Comparison of ENCODE assay signal across 8 cellular contexts in genomic region chr3:45659661-45660566, GRCh38. TPM values are rescaled to one million over a fixed set of nuclear protein-coding genes. Genes with fewer than 3 reads are reported as not detected.
DNase-seq lines count a peak whose midpoint lies in the region; ATAC-seq, FAIRE-seq and TF ChIP-seq lines count a peak whose summit lies in the region.

No MANE protein-coding gene starts in this region.

- H3K9me3 ChIP-seq in Panc1 (ENCODE audit: control insufficient read depth, insufficient read depth, low read depth, low read length) (no peaks in the 10 kb centered on the region), right atrium auricular region (no peaks in the 10 kb centered on the region)

- DNase-seq in AML-193 (lab: John Stamatoyannopoulos, UW), result peak; percentile 27 to 36
- no peak for DNase-seq in GM19239 (ENCODE audit: insufficient read length, low spot score)
- peak; percentile 51 for DNase-seq in Panc1 (ENCODE audit: low read depth, low spot score)
- DNase-seq in anterior cingulate cortex (lab: John Stamatoyannopoulos, UW), result peak in 50 of 58 donors; percentile 6 to 75 (median 36)
- peak; percentile 75 for DNase-seq in right atrium auricular region (ENCODE audit: low spot score)
- no peak for DNase-seq in retinal pigment epithelial cell (ENCODE audit: low read depth)

- POLR2A ChIA-PET in Panc1 (lab: Charles Lee), result no interaction called here

- peak; percentile 92 for TF ChIP-seq CTCF in Panc1 (IDR thresholded peaks at IDR 0.05)
- peak; percentile 93 to 96 for TF ChIP-seq CTCF in right atrium auricular region (IDR thresholded peaks at IDR 0.05)
- TF ChIP-seq CTCF in retinal pigment epithelial cell (conservative IDR thresholded peaks at IDR 0.05; ENCODE audit: low read depth, low read length), result peak; percentile 98

- no peak overlapping the region for H3K27ac ChIP-seq in Panc1 (ENCODE audit: low read length)
- no peak overlapping the region for H3K27ac ChIP-seq in right atrium auricular region

- H3K4me3 ChIP-seq in Panc1 (ENCODE audit: low read depth in 2 of 2, low read length in 2 of 2), result no peak overlapping the region
- H3K4me3 ChIP-seq in right atrium auricular region, result no peak overlapping the region
- no peak overlapping the region for H3K4me3 ChIP-seq in retinal pigment epithelial cell (ENCODE audit: low read length)

- FAIRE-seq in GM19239 (lab: Jason Lieb, UNC), result peak; percentile 62

- CTCF ChIA-PET in Panc1 (lab: Charles Lee), result interaction anchor here (0.6 to 1.2 kb wide), 11 partner anchors 10 to 218 kb away, joined by 4 to 21 read pairs (median 5); no protein-coding TSS in a partner anchor

- in situ Hi-C loops in Panc1 (cut with HindIII; ENCODE audit: low pct_unique_long_range_greater_than_20kb, low sequenced_read_pairs), result no loop called here

- no peaks in the 10 kb centered on the region; the same call in 1 of the 2 replicates for H3K36me3 ChIP-seq in Panc1 (ENCODE audit: control insufficient read depth, insufficient read depth, low read length)
- no peaks in the 10 kb centered on the region for H3K36me3 ChIP-seq in right atrium auricular region

- no TSS peak for BruUV-seq in Panc1 (replicated peaks; lab: Mats Ljungman, UMichigan)

- H3K4me1 ChIP-seq in Panc1 (ENCODE audit: control insufficient read depth, insufficient read depth, low read length) (peaks cover 11% of the 10 kb centered on the region), right atrium auricular region (peaks cover 0 to 21% of the 10 kb centered on the region in 2 donors)

- peak; percentile 73 for ATAC-seq in Panc1
- no peak for ATAC-seq in GM18519 (IDR thresholded peaks at IDR 0.05; ENCODE audit: low FRiP score, unreplicated experiment)
- no peak for ATAC-seq in GM21529 (IDR thresholded peaks at IDR 0.05; ENCODE audit: unreplicated experiment)

- intact Hi-C loops in Panc1 (cut with micrococcal nuclease; ENCODE audit: unreplicated experiment), result loop anchor here (5.0 to 10.0 kb wide), 3 partner anchors 48 to 625 kb away; no protein-coding TSS in a partner anchor

- no peaks in the 10 kb centered on the region for H3K27me3 ChIP-seq in Panc1 (ENCODE audit: control insufficient read depth, insufficient read depth, low read length)
- no peaks in the 10 kb centered on the region for H3K27me3 ChIP-seq in right atrium auricular region

RNA-seq across cellular contexts. Expression of gene SACM1L, which starts 29.3 kb away (rescaled TPM):
- total RNA-seq in Panc1 (2021; ENCODE audit: unreplicated experiment) (31.6 TPM), right atrium auricular region (10 to 100 TPM; 16.6 to 18.7 TPM)
- 17.4 TPM for polyA plus RNA-seq in Panc1 (2012; ENCODE audit: insufficient read length)

Comparison
In these comparisons a context has a peak if more than half of its experiments do, and no peak if none do; other contexts are left out.
1. DNase-seq: peak in AML-193 (2 of 2), Panc1 (single experiment), anterior cingulate cortex (50 of 58) and right atrium auricular region (single experiment); none in GM19239 (single experiment) and retinal pigment epithelial cell (single experiment).
2. Peak in every context shown above with its lines, with median percentiles within 50 percentile points of each other: CTCF ChIP-seq.